In genomic region chr3:172133830-172134229, GRCh38 we compare ENCODE assay signal across 1 cellular context.
TF ChIP-seq lines count a peak whose summit lies in the region.

No MANE protein-coding gene starts in this region.

TF ChIP-seq in liver, 16 proteins besides CTCF, POLR2A, EP300 and RAD21 (continued from another document):
- TF ChIP-seq JUND (IDR thresholded peaks at IDR 0.05) (no peak), MAX (IDR thresholded peaks at IDR 0.05) (no peak), TAF1 (conservative IDR thresholded peaks at IDR 0.05) (no peak), FOXA1 (IDR thresholded peaks at IDR 0.05) (no peak), EGR1 (IDR thresholded peaks at IDR 0.05; ENCODE audit: low read depth in 2 of 2) (no peak)
